Comparison of ENCODE assay signal across 25 cellular contexts in the genomic region with DNA sequence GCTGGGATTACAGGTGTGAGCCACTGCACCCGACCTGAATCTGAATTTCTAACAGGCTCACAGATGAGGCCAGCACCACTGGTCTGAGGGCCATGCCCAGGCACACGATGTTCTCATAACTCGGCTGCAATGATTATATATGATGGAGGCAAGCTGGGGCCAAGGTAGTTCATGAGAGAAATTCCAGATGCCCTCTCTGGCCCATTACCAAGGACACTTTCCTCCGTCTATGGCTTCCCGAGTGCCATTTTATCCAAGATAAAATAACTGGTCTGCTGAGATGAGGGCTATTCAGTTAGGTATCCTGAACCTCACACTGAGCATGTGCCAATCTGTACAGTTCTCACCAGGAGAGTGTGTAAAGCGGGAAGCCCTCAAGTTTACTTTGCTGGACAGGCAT. TPM values are rescaled to one million over a fixed set of nuclear protein-coding genes. Genes with fewer than 3 reads are reported as not detected.
A peak's percentile ranks its signal among the peaks of the same experiment; 100 is the strongest.
DNase-seq lines count a peak whose midpoint lies in the region; ATAC-seq, FAIRE-seq and TF ChIP-seq lines count a peak whose summit lies in the region.
"Had no signal": no experiment of that assay in that cellular context is flagged by ENCODE, and none has a peak within 500 bp of the region (broad histone marks: within the 10 kb centered on the region; RNA-seq: fewer than 3 reads in every experiment).

No MANE protein-coding gene starts in this region.

- no peak overlapping the region for H3K56ac ChIP-seq in mesendoderm (ENCODE audit: low read length)

- TF ChIP-seq CTCF in pancreas (IDR thresholded peaks at IDR 0.05) (no peak), stomach (IDR thresholded peaks at IDR 0.05) (no peak)

- H2BK15ac ChIP-seq in mesendoderm (replicated peaks; ENCODE audit: low read depth): no peak overlapping the region

- H3K23ac ChIP-seq in mesendoderm (ENCODE audit: low read length): no peak overlapping the region

- peak overlapping the region; percentile 23 to 63 (median 41) for H3K27ac ChIP-seq in pancreas
- peak overlapping the region; percentile 2 to 21 (median 12) for H3K27ac ChIP-seq in stomach
- no peak overlapping the region for H3K27ac ChIP-seq in mesendoderm (ENCODE audit: low read depth, low read length)
- H3K27ac ChIP-seq: 22Rv1; BLaER1 treated with 17β-estradiol and CSF1 and Interleukin-3, amounts not matched to agents 10 nM and 100 nM had no signal

- H3K36me3 Mint-ChIP-seq in T-helper 2 cell treated with Interferon-gamma antibody and Interleukin-4, amounts not matched to agents 5 μg/mL and 100 μg/mL, for 36 hours (ENCODE audit: low read depth): no peaks in the 10 kb centered on the region
- H3K36me3 Mint-ChIP-seq: CD4-positive, alpha-beta memory T cell had no signal

- no peak overlapping the region for H3K27ac Mint-ChIP-seq in stimulated activated naive CD8-positive, alpha-beta T cell treated with anti-CD3 and anti-CD28 coated beads, Interleukin-15, amount 100 ng/mL, for 72 hours
- no peak overlapping the region for H3K27ac Mint-ChIP-seq in T-helper 2 cell treated with Interferon-gamma antibody and Interleukin-4, amounts not matched to agents 5 μg/mL and 100 μg/mL, for 36 hours
- H3K27ac Mint-ChIP-seq: CD4-positive, alpha-beta memory T cell; GM23338 had no signal

- H4K8ac ChIP-seq in mesendoderm (ENCODE audit: low read depth, low read length): no peak overlapping the region

- no peak overlapping the region for H2AK5ac ChIP-seq in mesendoderm (ENCODE audit: low read length)

- H3K9me3 Mint-ChIP-seq in stimulated activated naive CD8-positive, alpha-beta T cell treated with anti-CD3 and anti-CD28 coated beads, Interleukin-15, amount 100 ng/mL, for 72 hours: no peaks in the 10 kb centered on the region
- no peaks in the 10 kb centered on the region for H3K9me3 Mint-ChIP-seq in T-helper 2 cell treated with Interferon-gamma antibody and Interleukin-4, amounts not matched to agents 5 μg/mL and 100 μg/mL, for 36 hours
- H3K9me3 Mint-ChIP-seq: CD4-positive, alpha-beta memory T cell; GM23338; H9 had no signal

- TF ChIP-seq EP300 in stomach (IDR thresholded peaks at IDR 0.05): peak; percentile 33

- H4K5ac ChIP-seq in mesendoderm (ENCODE audit: low read length): no peak overlapping the region

- FAIRE-seq in pancreas (lab: Jason Lieb, UNC): no peak
- FAIRE-seq: A204.1, GM12891, GM18507 had no signal

- no peak overlapping the region for H3K4ac ChIP-seq in mesendoderm (ENCODE audit: low read depth, low read length)

- H3K18ac ChIP-seq in mesendoderm (ENCODE audit: low read length): no peak overlapping the region

- no peak overlapping the region for H2BK5ac ChIP-seq in mesendoderm (ENCODE audit: low read length)

- H3K27me3 ChIP-seq in pancreas: no peaks in the 10 kb centered on the region
- no peaks in the 10 kb centered on the region for H3K27me3 ChIP-seq in stomach
- H3K27me3 ChIP-seq in mesendoderm (ENCODE audit: insufficient read depth, low read length, poor library complexity): no peaks in the 10 kb centered on the region
- H3K27me3 ChIP-seq: BE2C; BLaER1 treated with 17β-estradiol and CSF1 and Interleukin-3, amounts not matched to agents 10 nM and 100 nM had no signal

- H3K4me3 Mint-ChIP-seq in stimulated activated naive CD8-positive, alpha-beta T cell treated with anti-CD3 and anti-CD28 coated beads, Interleukin-15, amount 100 ng/mL, for 72 hours: no peak overlapping the region
- no peak overlapping the region for H3K4me3 Mint-ChIP-seq in T-helper 2 cell treated with Interferon-gamma antibody and Interleukin-4, amounts not matched to agents 5 μg/mL and 100 μg/mL, for 36 hours
- H3K4me3 Mint-ChIP-seq: CD4-positive, alpha-beta memory T cell; GM23338; H9 had no signal

- no peaks in the 10 kb centered on the region for H3K9me3 ChIP-seq in pancreas
- H3K9me3 ChIP-seq in stomach: no peaks in the 10 kb centered on the region
- H3K9me3 ChIP-seq: BE2C; BLaER1 treated with 17β-estradiol and CSF1 and Interleukin-3, amounts not matched to agents 10 nM and 100 nM had no signal

- no peaks in the 10 kb centered on the region for H3K79me2 ChIP-seq in mesendoderm (ENCODE audit: control insufficient read depth, insufficient read depth, low read length)

- no peak for DNase-seq in stimulated activated naive CD8-positive, alpha-beta T cell treated with anti-CD3 and anti-CD28 coated beads, Interleukin-15, Interleukin-2, amounts not matched to agents 100 U/mL and 50 U/mL, for 24 hours
- DNase-seq in stimulated activated naive CD8-positive, alpha-beta T cell treated with anti-CD3 and anti-CD28 coated beads, Interleukin-15, amount 100 ng/mL, for 72 hours: no peak
- DNase-seq in pancreas: peak in 5 of 6 donors; percentile 78 to 92 (median 87)
- no peak for DNase-seq in stomach
- DNase-seq in T-helper 2 cell treated with Interferon-gamma antibody and Interleukin-4, amounts not matched to agents 5 μg/mL and 100 μg/mL, for 36 hours (ENCODE audit: low spot score): no peak
- no peak for DNase-seq in mesendoderm
- DNase-seq: BE2C; Calu3; CD4-positive, alpha-beta memory T cell; COR-L47; DMS53; DMS79 treated with DMSO at 0.1 percent for 48 hours; GF-D8; H9 had no signal

- H3K4me1 ChIP-seq in pancreas (peaks cover 11 to 42% (median 30%) of the 10 kb centered on the region in 3 donors), stomach (peaks cover 21 to 74% (median 36%) of the 10 kb centered on the region in 4 donors), mesendoderm (ENCODE audit: control insufficient read depth, low read depth, low read length) (peaks cover 2% of the 10 kb centered on the region)
- H3K4me1 ChIP-seq: BE2C had no signal

- WGBS in pancreas, 2 donors: 19 to 27% methylated on average over 6 of the region's 6 CpGs
- 52 to 72% (median 56%) methylated on average over 6 of the region's 6 CpGs for WGBS in stomach, 5 donors
- no CpG with 5 or more reads among the region's 6 CpGs for WGBS in mesendoderm (ENCODE audit: extremely low coverage, insufficient coverage, low lambda C conversion rate)

- TF ChIP-seq POLR2A in stomach (IDR thresholded peaks at IDR 0.05): no peak

- no peak overlapping the region for H3K4me3 ChIP-seq in pancreas
- H3K4me3 ChIP-seq in stomach: no peak overlapping the region
- no peak overlapping the region for H3K4me3 ChIP-seq in mesendoderm (ENCODE audit: low read length)
- H3K4me3 ChIP-seq: BLaER1 treated with 17β-estradiol and CSF1 and Interleukin-3, amounts not matched to agents 10 nM and 100 nM; GM23338 had no signal

- H3K36me3 ChIP-seq in pancreas: peaks cover 3 to 54% (median 26%) of the 10 kb centered on the region in 3 donors
- peaks cover 24 to 69% (median 50%) of the 10 kb centered on the region in 4 donors for H3K36me3 ChIP-seq in stomach
- H3K36me3 ChIP-seq in mesendoderm (ENCODE audit: control insufficient read depth, insufficient read depth, low read length): no peaks in the 10 kb centered on the region
- H3K36me3 ChIP-seq: BE2C; BLaER1 treated with 17β-estradiol and CSF1 and Interleukin-3, amounts not matched to agents 10 nM and 100 nM had no signal

- peaks cover 5% of the 10 kb centered on the region for H3K4me1 Mint-ChIP-seq in stimulated activated naive CD8-positive, alpha-beta T cell treated with anti-CD3 and anti-CD28 coated beads, Interleukin-15, amount 100 ng/mL, for 72 hours
- no peaks in the 10 kb centered on the region for H3K4me1 Mint-ChIP-seq in T-helper 2 cell treated with Interferon-gamma antibody and Interleukin-4, amounts not matched to agents 5 μg/mL and 100 μg/mL, for 36 hours (ENCODE audit: low read depth)
- H3K4me1 Mint-ChIP-seq: CD4-positive, alpha-beta memory T cell had no signal

- peak; percentile 4 for ATAC-seq in stimulated activated naive CD8-positive, alpha-beta T cell treated with anti-CD3 and anti-CD28 coated beads, Interleukin-15, Interleukin-2, amounts not matched to agents 100 U/mL and 50 U/mL, for 24 hours
- no peak for ATAC-seq in stimulated activated naive CD8-positive, alpha-beta T cell treated with anti-CD3 and anti-CD28 coated beads, Interleukin-15, amount 100 ng/mL, for 72 hours
- ATAC-seq in pancreas (peak; percentile 79 to 91 (median 85)), GM21447 (IDR thresholded peaks at IDR 0.05; ENCODE audit: unreplicated experiment) (no peak), GM21381 (IDR thresholded peaks at IDR 0.05; ENCODE audit: unreplicated experiment) (no peak)
- ATAC-seq: GM23338, HCT116 had no signal

- H3K27me3 Mint-ChIP-seq in stimulated activated naive CD8-positive, alpha-beta T cell treated with anti-CD3 and anti-CD28 coated beads, Interleukin-15, amount 100 ng/mL, for 72 hours: peaks cover 7% of the 10 kb centered on the region
- H3K27me3 Mint-ChIP-seq in T-helper 2 cell treated with Interferon-gamma antibody and Interleukin-4, amounts not matched to agents 5 μg/mL and 100 μg/mL, for 36 hours (ENCODE audit: low read depth): no peaks in the 10 kb centered on the region

- no peak overlapping the region for H3K9ac ChIP-seq in mesendoderm (ENCODE audit: low read length)
- H3K9ac ChIP-seq: BLaER1 treated with 17β-estradiol and CSF1 and Interleukin-3, amounts not matched to agents 10 nM and 100 nM had no signal

- H3K79me1 ChIP-seq in mesendoderm (ENCODE audit: low read length): no peaks in the 10 kb centered on the region

- intact Hi-C loops in pancreas (cut with DNase I) (no loop called here), stomach (cut with DNase I; ENCODE audit: low total_unique reads) (no loop called here)

- H3K4me2 ChIP-seq in mesendoderm (ENCODE audit: low read length): no peak overlapping the region
- H3K4me2 ChIP-seq: BLaER1 treated with 17β-estradiol and CSF1 and Interleukin-3, amounts not matched to agents 10 nM and 100 nM; GM23338 had no signal

- no peak overlapping the region for H2BK120ac ChIP-seq in mesendoderm (ENCODE audit: low read depth, low read length)

RNA-seq across cellular contexts. Expression of a gene that starts 16.5 kb away (rescaled TPM):
- total RNA-seq in pancreas: 10 to 100 TPM; 44.9 to 88.8 (median 75.2) TPM
- polyA plus RNA-seq in pancreas: 10 to 100 TPM; 42.2 to 65.1 TPM
- 100 to 1,000 TPM; 102 to 554 (median 195) TPM for total RNA-seq in stomach
- polyA plus RNA-seq in stomach: 100 to 1,000 TPM in 1 of 3 donors, 10 to 100 TPM in 2; 58.2 to 106 (median 59.2) TPM
- polyA plus RNA-seq in mesendoderm (2013, experiment 1 of 2): 1.2 TPM
- polyA plus RNA-seq in mesendoderm (2013, experiment 2 of 2): 1.2 TPM
- total RNA-seq: CD4-positive, alpha-beta memory T cell; G401 had no signal
- polyA plus RNA-seq: AG04450; CD4-positive, alpha-beta memory T cell had no signal

Comparison
In these comparisons a context has a peak if more than half of its experiments do, and no peak if none do; other contexts are left out.
1. ATAC-seq: peak in stimulated activated naive CD8-positive, alpha-beta T cell treated with anti-CD3 and anti-CD28 coated beads, Interleukin-15, Interleukin-2, amounts not matched to agents 100 U/mL and 50 U/mL, for 24 hours (single experiment) and pancreas (4 of 4); none in stimulated activated naive CD8-positive, alpha-beta T cell treated with anti-CD3 and anti-CD28 coated beads, Interleukin-15, amount 100 ng/mL, for 72 hours (single experiment), GM21447 (single experiment) and GM21381 (single experiment).
2. DNase-seq: peak in pancreas (5 of 6); none in stimulated activated naive CD8-positive, alpha-beta T cell treated with anti-CD3 and anti-CD28 coated beads, Interleukin-15, Interleukin-2, amounts not matched to agents 100 U/mL and 50 U/mL, for 24 hours (single experiment), stimulated activated naive CD8-positive, alpha-beta T cell treated with anti-CD3 and anti-CD28 coated beads, Interleukin-15, amount 100 ng/mL, for 72 hours (0 of 2), stomach (single experiment), T-helper 2 cell treated with Interferon-gamma antibody and Interleukin-4, amounts not matched to agents 5 μg/mL and 100 μg/mL, for 36 hours (single experiment) and mesendoderm (single experiment).